In the genomic region with DNA sequence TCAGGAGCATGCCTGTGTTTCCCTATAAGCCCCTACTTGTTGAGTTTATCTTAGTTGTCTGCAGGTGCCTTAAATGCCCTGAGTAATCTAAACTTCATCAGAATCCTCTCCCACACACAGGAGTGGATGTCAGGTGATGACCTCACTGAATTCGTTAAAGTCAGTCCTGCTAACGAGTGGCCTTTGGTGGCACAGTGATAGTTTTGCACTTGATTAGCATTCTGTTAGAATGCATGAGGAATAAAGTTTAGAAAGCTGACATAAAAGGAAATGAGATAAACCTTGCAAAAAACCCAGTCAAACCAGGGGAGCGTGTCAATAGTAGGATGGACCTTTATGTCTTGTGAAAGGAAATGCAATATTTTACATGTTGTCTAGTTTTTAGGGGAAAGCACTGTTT, we compare ENCODE assay signal across 1 cellular context.
TF ChIP-seq lines count a peak whose summit lies in the region.

No MANE protein-coding gene starts in this region.

TF ChIP-seq in GM12878, 131 proteins besides CTCF, POLR2A, EP300 and RAD21:
- TF ChIP-seq SMC3 (IDR thresholded peaks at IDR 0.05; ENCODE audit: borderline replicate concordance, low read length): no peak
- no peak for TF ChIP-seq ZBTB11 (CRISPR knock-in tag; IDR thresholded peaks at IDR 0.05)
- no peak for TF ChIP-seq FOXM1 (IDR thresholded peaks at IDR 0.05; ENCODE audit: low read depth, low read length)
- no peak for TF ChIP-seq YY1 (IDR thresholded peaks at IDR 0.05; ENCODE audit: low read depth, low read length)
- TF ChIP-seq MTA2 (IDR thresholded peaks at IDR 0.05; ENCODE audit: low read depth): 0 out of 2 replicates have a peak, but pooled peaks have one; percentile 32
- TF ChIP-seq SUZ12 (IDR thresholded peaks at IDR 0.05; ENCODE audit: unreplicated experiment): no peak
- no peak for TF ChIP-seq RFX5 (IDR thresholded peaks at IDR 0.05; ENCODE audit: low read depth, low read length)
- TF ChIP-seq, protein P1, sequence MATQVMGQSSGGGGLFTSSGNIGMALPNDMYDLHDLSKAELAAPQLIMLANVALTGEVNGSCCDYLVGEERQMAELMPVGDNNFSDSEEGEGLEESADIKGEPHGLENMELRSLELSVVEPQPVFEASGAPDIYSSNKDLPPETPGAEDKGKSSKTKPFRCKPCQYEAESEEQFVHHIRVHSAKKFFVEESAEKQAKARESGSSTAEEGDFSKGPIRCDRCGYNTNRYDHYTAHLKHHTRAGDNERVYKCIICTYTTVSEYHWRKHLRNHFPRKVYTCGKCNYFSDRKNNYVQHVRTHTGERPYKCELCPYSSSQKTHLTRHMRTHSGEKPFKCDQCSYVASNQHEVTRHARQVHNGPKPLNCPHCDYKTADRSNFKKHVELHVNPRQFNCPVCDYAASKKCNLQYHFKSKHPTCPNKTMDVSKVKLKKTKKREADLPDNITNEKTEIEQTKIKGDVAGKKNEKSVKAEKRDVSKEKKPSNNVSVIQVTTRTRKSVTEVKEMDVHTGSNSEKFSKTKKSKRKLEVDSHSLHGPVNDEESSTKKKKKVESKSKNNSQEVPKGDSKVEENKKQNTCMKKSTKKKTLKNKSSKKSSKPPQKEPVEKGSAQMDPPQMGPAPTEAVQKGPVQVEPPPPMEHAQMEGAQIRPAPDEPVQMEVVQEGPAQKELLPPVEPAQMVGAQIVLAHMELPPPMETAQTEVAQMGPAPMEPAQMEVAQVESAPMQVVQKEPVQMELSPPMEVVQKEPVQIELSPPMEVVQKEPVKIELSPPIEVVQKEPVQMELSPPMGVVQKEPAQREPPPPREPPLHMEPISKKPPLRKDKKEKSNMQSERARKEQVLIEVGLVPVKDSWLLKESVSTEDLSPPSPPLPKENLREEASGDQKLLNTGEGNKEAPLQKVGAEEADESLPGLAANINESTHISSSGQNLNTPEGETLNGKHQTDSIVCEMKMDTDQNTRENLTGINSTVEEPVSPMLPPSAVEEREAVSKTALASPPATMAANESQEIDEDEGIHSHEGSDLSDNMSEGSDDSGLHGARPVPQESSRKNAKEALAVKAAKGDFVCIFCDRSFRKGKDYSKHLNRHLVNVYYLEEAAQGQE (IDR thresholded peaks at IDR 0.05; ENCODE audit: low read depth, low read length): no peak
- TF ChIP-seq, protein P2, sequence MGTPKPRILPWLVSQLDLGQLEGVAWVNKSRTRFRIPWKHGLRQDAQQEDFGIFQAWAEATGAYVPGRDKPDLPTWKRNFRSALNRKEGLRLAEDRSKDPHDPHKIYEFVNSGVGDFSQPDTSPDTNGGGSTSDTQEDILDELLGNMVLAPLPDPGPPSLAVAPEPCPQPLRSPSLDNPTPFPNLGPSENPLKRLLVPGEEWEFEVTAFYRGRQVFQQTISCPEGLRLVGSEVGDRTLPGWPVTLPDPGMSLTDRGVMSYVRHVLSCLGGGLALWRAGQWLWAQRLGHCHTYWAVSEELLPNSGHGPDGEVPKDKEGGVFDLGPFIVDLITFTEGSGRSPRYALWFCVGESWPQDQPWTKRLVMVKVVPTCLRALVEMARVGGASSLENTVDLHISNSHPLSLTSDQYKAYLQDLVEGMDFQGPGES (IDR thresholded peaks at IDR 0.05): no peak
- peak; percentile 75 for TF ChIP-seq ZBTB40 (IDR thresholded peaks at IDR 0.05; ENCODE audit: borderline replicate concordance)
- no peak for TF ChIP-seq ESRRA (IDR thresholded peaks at IDR 0.05; ENCODE audit: low read length)
- TF ChIP-seq TAF1 (IDR thresholded peaks at IDR 0.05; ENCODE audit: borderline replicate concordance, low read depth, low read length): no peak
